In genomic region chr1:47725732-47726495, GRCh38 we compare ENCODE assay signal across 8 cellular contexts.
DNase-seq lines count a peak whose midpoint lies in the region; ATAC-seq and TF ChIP-seq lines count a peak whose summit lies in the region.

No MANE protein-coding gene starts in this region.

- H3K9ac ChIP-seq in parathyroid adenoma: no peak overlapping the region

- DNase-seq in Daoy (ENCODE audit: low read depth) (peak; percentile 88), KBM-7 (peak; percentile 78), RKO (ENCODE audit: low spot score) (peak; percentile 68), glomerular endothelial cell (ENCODE audit: extremely low read depth, low read depth, low spot score) (peak; percentile 39), transverse colon (peak; percentile 90)
- peak; percentile 67 for DNase-seq in activated naive CD4-positive, alpha-beta T cell treated with Interleukin-2 at 50 U/mL for 16 hours

- H3K36me3 ChIP-seq in parathyroid adenoma (ENCODE audit: control insufficient read depth, insufficient read depth, low read length): no peaks in the 10 kb centered on the region
- no peaks in the 10 kb centered on the region for H3K36me3 ChIP-seq in transverse colon

- ATAC-seq in GM21825 (IDR thresholded peaks at IDR 0.05; ENCODE audit: unreplicated experiment): peak; percentile 88

- no peaks in the 10 kb centered on the region for H3K9me3 ChIP-seq in parathyroid adenoma (ENCODE audit: control insufficient read depth, low read length)
- H3K9me3 ChIP-seq in transverse colon: no peaks in the 10 kb centered on the region

- peak; percentile 73 for TF ChIP-seq CTCF in parathyroid adenoma (IDR thresholded peaks at IDR 0.05)
- peak; percentile 82 to 93 (median 87) for TF ChIP-seq CTCF in transverse colon (IDR thresholded peaks at IDR 0.05)

- intact Hi-C loops in transverse colon (cut with DNase I; ENCODE audit: low total_unique reads): no loop called here

- H2AFZ ChIP-seq in parathyroid adenoma: peak overlapping the region; percentile 2

- H3K27me3 ChIP-seq in parathyroid adenoma (ENCODE audit: control insufficient read depth, insufficient read depth, low read length) (peaks cover 2% of the 10 kb centered on the region), transverse colon (peaks cover 15% of the 10 kb centered on the region)

- H3K4me1 ChIP-seq in parathyroid adenoma (no peaks in the 10 kb centered on the region), transverse colon (peaks cover 12 to 51% (median 38%) of the 10 kb centered on the region in 4 donors)

- H3K4me2 ChIP-seq in parathyroid adenoma (ENCODE audit: low read length): peak overlapping the region; percentile 59

- H3K4me3 ChIP-seq in parathyroid adenoma (ENCODE audit: low read depth, low read length) (no peak overlapping the region), transverse colon (peak overlapping the region in 2 of 4 donors; percentile 6 to 15)

- H3K27ac ChIP-seq in parathyroid adenoma: no peak overlapping the region
- H3K27ac ChIP-seq in transverse colon: peak overlapping the region; percentile 7 to 80 (median 71)

- in situ Hi-C loops in KBM-7 (cut with MboI; ENCODE audit: low pct_unique_long_range_greater_than_20kb, low sequenced_read_pairs) (no loop called here), transverse colon (cut with MboI; ENCODE audit: low pct_ligation_motif_present in 1 of 4, low pct_unique_long_range_greater_than_20kb in 1 of 4, low sequenced_read_pairs in 3 of 4) (loop anchor here in 1 of 4 donors (25.0 kb wide), 2 partner anchors 336 to 486 kb away; partner anchors contain the start of gene SLC5A9)

- H3K79me2 ChIP-seq in parathyroid adenoma: no peaks in the 10 kb centered on the region

- WGBS in transverse colon (ENCODE audit: low coverage in 1 of 2), 2 donors: 15% methylated on average over 25 of the region's 25 CpGs; no CpG with 5 or more reads in 1 of the 2 donors

- no peak for TF ChIP-seq EP300 in transverse colon (IDR thresholded peaks at IDR 0.05; ENCODE audit: low read depth)

- TF ChIP-seq POLR2A in transverse colon (IDR thresholded peaks at IDR 0.05): no peak

Comparison
In these comparisons a context has a peak if more than half of its experiments do, and no peak if none do; other contexts are left out.
1. DNase-seq: peak in every context shown above with its lines; median percentile 90 in transverse colon; 88 in Daoy; 78 in KBM-7; 68 in RKO; 67 in activated naive CD4-positive, alpha-beta T cell treated with Interleukin-2 at 50 U/mL for 16 hours; 39 in glomerular endothelial cell.